2 cellular contexts compared by ENCODE assay signal in the genomic region with DNA sequence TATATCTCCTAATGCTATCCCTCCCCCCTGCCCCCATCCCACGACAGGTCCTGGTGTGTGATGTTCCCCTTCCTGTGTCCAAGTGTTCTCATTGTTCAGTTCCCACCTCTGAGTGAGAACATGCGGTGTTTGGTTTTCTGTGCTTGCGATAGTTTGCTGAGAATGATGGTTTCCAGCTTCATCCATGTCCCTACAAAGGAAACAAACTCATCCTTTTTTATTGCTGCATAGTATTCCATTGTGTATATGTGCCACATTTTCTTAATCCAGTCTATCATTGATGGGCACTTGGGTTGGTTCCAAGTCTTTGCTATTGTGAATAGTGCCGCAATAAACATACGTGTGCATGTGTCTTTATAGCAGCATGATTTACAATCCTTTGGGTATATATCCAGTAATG.
DNase-seq lines count a peak whose midpoint lies in the region; ATAC-seq, FAIRE-seq and TF ChIP-seq lines count a peak whose summit lies in the region.
"Not testable (repeated sequence)": the region's sequence is repeated elsewhere in the genome, so short reads cannot be mapped to it uniquely, and the experiment has no call there.

No MANE protein-coding gene starts in this region.

- intact Hi-C loops in K562 (cut with micrococcal nuclease): not testable (repeated sequence)

- not testable (repeated sequence) for TF ChIP-seq RAD21 in K562 (CRISPR knock-in tag; conservative IDR thresholded peaks at IDR 0.05 in 1 of 2, IDR thresholded peaks at IDR 0.05 in 1 of 2)

- H3K79me2 ChIP-seq in K562 (ENCODE audit: control insufficient read depth, insufficient read depth, low read length): not testable (repeated sequence)

- not testable (repeated sequence) for TF ChIP-seq POLR2A in K562 (conservative IDR thresholded peaks at IDR 0.05)

- not testable (repeated sequence) for DNase-seq in K562 (ENCODE audit: extremely low read depth in 1 of 4, low spot score in 3 of 4)

- in situ Hi-C loops in K562 (cut with MboI): not testable (repeated sequence)

- H3K4me3 ChIP-seq in HEK293 (ENCODE audit: low read depth, low read length); K562: not testable (repeated sequence)

- not testable (repeated sequence) for H3K27me3 ChIP-seq in K562 (ENCODE audit: control insufficient read depth in 2 of 2, insufficient read depth in 2 of 2, low read length in 2 of 2)

- CTCF ChIA-PET in HEK293 (lab: Yijun Ruan, JAX); K562 (lab: Yijun Ruan, JAX; ENCODE audit: low intra/inter-chr PET ratio): not testable (repeated sequence)

- H3K9me3 ChIP-seq in HEK293 (ENCODE audit: control insufficient read depth, insufficient read depth, low read depth, low read length); K562 (replicated peaks; ENCODE audit: control insufficient read depth, insufficient read depth, low read depth, low read length): not testable (repeated sequence)

- POLR2A ChIA-PET in HEK293 (lab: Yijun Ruan, JAX); K562 (lab: Yijun Ruan, JAX): not testable (repeated sequence)

- 3% methylated on average over 3 of the region's 5 CpGs for WGBS in K562 (ENCODE audit: insufficient coverage, low coverage, missing lambda C conversion rate)

- H2AFZ ChIP-seq in K562 (ENCODE audit: low read depth, low read length): not testable (repeated sequence)

- not testable (repeated sequence) for FAIRE-seq in K562 (lab: Jason Lieb, UNC)

- not testable (repeated sequence) for H3K9me1 ChIP-seq in K562 (ENCODE audit: control insufficient read depth, insufficient read depth, low read length)

- TF ChIP-seq EP300 in K562 (IDR thresholded peaks at IDR 0.05; ENCODE audit: low read length): not testable (repeated sequence)

- not testable (repeated sequence) for H4K20me1 ChIP-seq in K562 (replicated peaks; ENCODE audit: control insufficient read depth, insufficient read depth, low read length)

- not testable (repeated sequence) for H3K36me3 ChIP-seq in HEK293 (ENCODE audit: control insufficient read depth in 2 of 2, insufficient read depth in 1 of 2, low read length in 2 of 2); K562 (ENCODE audit: control insufficient read depth, insufficient read depth, low read length)

- H3K4me2 ChIP-seq in K562 (ENCODE audit: insufficient read depth, low read length): not testable (repeated sequence)

- not testable (repeated sequence) for H3K27ac ChIP-seq in HEK293 (ENCODE audit: extremely low read depth, low read depth, low read length); K562 (ENCODE audit: extremely low read depth, low read depth, low read length)

- not testable (repeated sequence) for BruUV-seq in K562 (replicated peaks; lab: Mats Ljungman, UMichigan)

- not testable (repeated sequence) for H3K9ac ChIP-seq in K562 (ENCODE audit: insufficient read depth in 1 of 2, low read depth in 2 of 2, low read length in 2 of 2)

- not testable (repeated sequence) for ATAC-seq in K562

- not testable (repeated sequence) for TF ChIP-seq CTCF in HEK293 (tag by site-specific recombination; IDR thresholded peaks at IDR 0.05); K562 (IDR thresholded peaks at IDR 0.05 in 2 of 3, conservative IDR thresholded peaks at IDR 0.05 in 1 of 3; ENCODE audit: insufficient read depth in 2 of 3, low read depth in 1 of 3, low read length in 3 of 3)

- H3K4me1 ChIP-seq in HEK293 (ENCODE audit: control insufficient read depth, insufficient read depth, low read length); K562 (replicated peaks in 1 of 2; ENCODE audit: control insufficient read depth in 2 of 2, insufficient read depth in 2 of 2, low read length in 2 of 2): not testable (repeated sequence)

TF ChIP-seq in HEK293, 187 proteins besides CTCF, POLR2A, EP300 and RAD21:
- peak; percentile 94 for TF ChIP-seq ZNF146 (tag by site-specific recombination; IDR thresholded peaks at IDR 0.05)
- TF ChIP-seq, protein P1, sequence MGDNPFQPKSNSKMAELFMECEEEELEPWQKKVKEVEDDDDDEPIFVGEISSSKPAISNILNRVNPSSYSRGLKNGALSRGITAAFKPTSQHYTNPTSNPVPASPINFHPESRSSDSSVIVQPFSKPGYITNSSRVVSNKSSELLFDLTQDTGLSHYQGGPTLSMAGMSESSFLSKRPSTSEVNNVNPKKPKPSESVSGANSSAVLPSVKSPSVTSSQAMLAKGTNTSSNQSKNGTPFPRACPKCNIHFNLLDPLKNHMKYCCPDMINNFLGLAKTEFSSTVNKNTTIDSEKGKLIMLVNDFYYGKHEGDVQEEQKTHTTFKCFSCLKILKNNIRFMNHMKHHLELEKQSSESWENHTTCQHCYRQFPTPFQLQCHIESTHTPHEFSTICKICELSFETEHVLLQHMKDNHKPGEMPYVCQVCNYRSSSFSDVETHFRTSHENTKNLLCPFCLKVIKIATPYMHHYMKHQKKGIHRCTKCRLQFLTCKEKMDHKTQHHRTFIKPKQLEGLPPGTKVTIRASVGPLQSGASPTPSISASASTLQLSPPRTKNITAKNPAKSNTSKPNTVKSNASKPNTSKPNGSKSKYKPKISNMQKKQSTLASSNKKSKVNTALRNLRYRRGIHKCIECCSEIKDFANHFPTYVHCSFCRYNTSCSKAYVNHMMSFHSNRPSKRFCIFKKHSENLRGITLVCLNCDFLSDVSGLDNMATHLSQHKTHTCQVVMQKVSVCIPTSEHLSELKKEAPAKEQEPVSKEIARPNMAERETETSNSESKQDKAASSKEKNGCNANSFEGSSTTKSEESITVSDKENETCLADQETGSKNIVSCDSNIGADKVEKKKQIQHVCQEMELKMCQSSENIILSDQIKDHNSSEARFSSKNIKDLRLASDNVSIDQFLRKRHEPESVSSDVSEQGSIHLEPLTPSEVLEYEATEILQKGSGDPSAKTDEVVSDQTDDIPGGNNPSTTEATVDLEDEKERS (tag by site-specific recombination; IDR thresholded peaks at IDR 0.05): peak; percentile 53; the same call in 1 of the 2 replicates
TF ChIP-seq in HEK293: peak in this region for 2; not testable (repeated sequence) for 185.

TF ChIP-seq in K562, 482 proteins besides CTCF, POLR2A, EP300 and RAD21:
- peak; percentile 50 for TF ChIP-seq ZNF146 (CRISPR knock-in tag; IDR thresholded peaks at IDR 0.05; ENCODE audit: unreplicated experiment)
